In the genomic region with DNA sequence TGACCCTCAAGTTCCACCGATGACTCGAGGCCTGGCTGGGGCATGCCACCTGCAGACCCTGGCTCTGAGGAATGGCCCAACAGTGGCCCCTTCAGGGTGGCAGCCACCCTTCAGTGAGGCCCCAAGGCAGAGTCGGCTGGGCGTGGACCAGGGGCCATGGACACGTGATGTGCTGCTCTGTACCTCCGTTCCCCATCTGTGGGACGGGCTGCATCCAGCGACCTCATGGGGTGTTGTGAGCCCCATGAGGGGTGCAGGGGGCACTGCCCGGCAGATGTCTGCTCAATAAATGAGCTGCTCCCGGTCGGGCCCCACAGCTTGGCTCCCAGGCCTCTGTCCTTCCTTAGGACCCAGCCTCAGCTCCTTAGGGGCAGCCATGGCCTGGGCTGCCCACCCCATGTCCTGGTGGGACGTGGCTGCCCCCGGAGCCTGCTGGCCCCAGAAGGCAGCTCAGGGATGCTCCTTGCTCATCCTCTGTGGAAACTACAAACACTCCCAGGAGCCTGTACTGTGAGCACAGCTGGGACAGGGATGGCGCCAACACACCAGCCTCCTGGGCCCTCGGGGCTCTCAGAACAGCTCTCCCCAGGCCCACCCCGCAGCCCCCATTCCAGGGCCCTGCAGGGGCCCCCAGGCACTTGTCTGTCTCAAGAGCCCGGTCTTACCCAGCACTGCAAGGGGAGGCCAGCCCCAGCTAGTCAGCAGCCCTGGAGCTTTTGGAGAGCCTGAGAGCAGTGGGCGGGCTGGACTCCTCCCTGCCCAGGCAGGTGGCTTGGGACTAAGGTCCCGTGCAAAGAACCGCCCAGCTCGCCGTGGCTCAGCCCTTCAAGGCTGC, we compare ENCODE assay signal across 13 cellular contexts. TPM values are rescaled to one million over a fixed set of nuclear protein-coding genes. Genes with fewer than 3 reads are reported as not detected.
DNase-seq lines count a peak whose midpoint lies in the region; ATAC-seq and TF ChIP-seq lines count a peak whose summit lies in the region.
"Had no signal": no experiment of that assay in that cellular context is flagged by ENCODE, and none has a peak within 500 bp of the region (broad histone marks: within the 10 kb centered on the region; RNA-seq: fewer than 3 reads in every experiment).

No MANE protein-coding gene starts in this region.

- peaks cover 17% of the 10 kb centered on the region for H3K4me1 ChIP-seq in upper lobe of right lung

- H3K4me3 ChIP-seq in upper lobe of right lung: no peak overlapping the region
- H3K4me3 ChIP-seq: ascending aorta had no signal

- H3K27ac ChIP-seq in upper lobe of right lung: no peak overlapping the region
- H3K27ac ChIP-seq: ascending aorta had no signal

- H3K27ac Mint-ChIP-seq in activated naive CD8-positive, alpha-beta T cell treated with anti-CD3 and anti-CD28 coated beads, Interleukin-2, amount 10 ng/mL, durations not matched to agents 7 days and 5 days: no peak overlapping the region
- no peak overlapping the region for H3K27ac Mint-ChIP-seq in activated naive CD8-positive, alpha-beta T cell treated with anti-CD3 and anti-CD28 coated beads for 36 hours
- H3K27ac Mint-ChIP-seq in chondrocyte (ENCODE audit: unreplicated experiment): no peak overlapping the region

- H3K36me3 ChIP-seq in upper lobe of right lung: peaks cover 40% of the 10 kb centered on the region

- H3K4me1 Mint-ChIP-seq in activated naive CD8-positive, alpha-beta T cell treated with anti-CD3 and anti-CD28 coated beads, Interleukin-2, amount 10 ng/mL, durations not matched to agents 7 days and 5 days: no peaks in the 10 kb centered on the region
- H3K4me1 Mint-ChIP-seq in activated naive CD8-positive, alpha-beta T cell treated with anti-CD3 and anti-CD28 coated beads for 36 hours: no peaks in the 10 kb centered on the region
- no peaks in the 10 kb centered on the region for H3K4me1 Mint-ChIP-seq in chondrocyte (ENCODE audit: low read depth)
- H3K4me1 Mint-ChIP-seq: neural crest cell had no signal

- H3K9me3 Mint-ChIP-seq in activated naive CD8-positive, alpha-beta T cell treated with anti-CD3 and anti-CD28 coated beads, Interleukin-2, amount 10 ng/mL, durations not matched to agents 7 days and 5 days: no peaks in the 10 kb centered on the region
- no peaks in the 10 kb centered on the region for H3K9me3 Mint-ChIP-seq in activated naive CD8-positive, alpha-beta T cell treated with anti-CD3 and anti-CD28 coated beads for 36 hours
- H3K9me3 Mint-ChIP-seq in chondrocyte (ENCODE audit: low read depth): no peaks in the 10 kb centered on the region
- H3K9me3 Mint-ChIP-seq: activated T-cell treated with anti-CD3 and anti-CD28 coated beads, Interleukin-2, amount 50 U/mL, for 24 hours; neural crest cell had no signal

- H3K27me3 Mint-ChIP-seq in activated naive CD8-positive, alpha-beta T cell treated with anti-CD3 and anti-CD28 coated beads, Interleukin-2, amount 10 ng/mL, durations not matched to agents 7 days and 5 days: no peaks in the 10 kb centered on the region
- peaks cover 4% of the 10 kb centered on the region for H3K27me3 Mint-ChIP-seq in activated naive CD8-positive, alpha-beta T cell treated with anti-CD3 and anti-CD28 coated beads for 36 hours
- H3K27me3 Mint-ChIP-seq in chondrocyte (ENCODE audit: low read depth): no peaks in the 10 kb centered on the region

- no peaks in the 10 kb centered on the region for H3K9me3 ChIP-seq in upper lobe of right lung
- H3K9me3 ChIP-seq: ascending aorta had no signal

- POLR2A ChIA-PET in activated naive CD8-positive, alpha-beta T cell treated with anti-CD3 and anti-CD28 coated beads, Interleukin-2, amount 10 ng/mL, durations not matched to agents 7 days and 5 days (lab: Charles Lee): interaction anchor here (0.6 to 1.3 kb wide), 3 partner anchors 24 to 86 kb away, joined by 3 to 4 read pairs (median 3); partner anchors contain the start of gene PGP

- intact Hi-C loops in upper lobe of right lung (cut with DNase I): no loop called here

- no peak for DNase-seq in activated naive CD8-positive, alpha-beta T cell treated with anti-CD3 and anti-CD28 coated beads, Interleukin-2, amount 10 ng/mL, durations not matched to agents 7 days and 5 days
- no peak for DNase-seq in activated naive CD8-positive, alpha-beta T cell treated with anti-CD3 and anti-CD28 coated beads for 36 hours
- DNase-seq in upper lobe of right lung: no peak
- no peak for DNase-seq in chondrocyte (ENCODE audit: low spot score)
- DNase-seq in NK-92 treated with Interleukin-12 subunit alpha and Interleukin-12 subunit beta, amount 100 ng/mL, for 24 hours (lab: John Stamatoyannopoulos, UW): no peak
- DNase-seq: activated T-cell treated with anti-CD3 and anti-CD28 coated beads, Interleukin-2, amount 50 U/mL, for 24 hours; DMS79 treated with DMSO at 0.1 percent for 48 hours; foreskin melanocyte; NCI-H1436; NCI-H774 had no signal

- peaks cover 24% of the 10 kb centered on the region for H3K27me3 ChIP-seq in upper lobe of right lung

- TF ChIP-seq CTCF in upper lobe of right lung (IDR thresholded peaks at IDR 0.05): no peak
- no peak for TF ChIP-seq CTCF in chondrocyte (IDR thresholded peaks at IDR 0.05)

- peaks cover 2% of the 10 kb centered on the region for H3K36me3 Mint-ChIP-seq in activated naive CD8-positive, alpha-beta T cell treated with anti-CD3 and anti-CD28 coated beads, Interleukin-2, amount 10 ng/mL, durations not matched to agents 7 days and 5 days
- H3K36me3 Mint-ChIP-seq in activated naive CD8-positive, alpha-beta T cell treated with anti-CD3 and anti-CD28 coated beads for 36 hours: peaks cover 3% of the 10 kb centered on the region
- H3K36me3 Mint-ChIP-seq in chondrocyte (ENCODE audit: low read depth): peaks cover 8% of the 10 kb centered on the region

- H3K4me3 Mint-ChIP-seq in activated naive CD8-positive, alpha-beta T cell treated with anti-CD3 and anti-CD28 coated beads, Interleukin-2, amount 10 ng/mL, durations not matched to agents 7 days and 5 days: no peak overlapping the region
- H3K4me3 Mint-ChIP-seq in activated naive CD8-positive, alpha-beta T cell treated with anti-CD3 and anti-CD28 coated beads for 36 hours: no peak overlapping the region
- no peak overlapping the region for H3K4me3 Mint-ChIP-seq in chondrocyte (ENCODE audit: unreplicated experiment)
- H3K4me3 Mint-ChIP-seq: activated T-cell treated with anti-CD3 and anti-CD28 coated beads, Interleukin-2, amount 50 U/mL, for 24 hours had no signal

- peak; percentile 15 for ATAC-seq in activated naive CD8-positive, alpha-beta T cell treated with anti-CD3 and anti-CD28 coated beads, Interleukin-2, amount 10 ng/mL, durations not matched to agents 7 days and 5 days (ENCODE audit: low read depth)
- ATAC-seq in esophagus mucosa: peak; percentile 32
- ATAC-seq in upper lobe of right lung: peak; percentile 5

RNA-seq across cellular contexts. Expression of gene DNASE1L2, which starts 2.4 kb away (rescaled TPM):
- total RNA-seq in activated naive CD8-positive, alpha-beta T cell treated with anti-CD3 and anti-CD28 coated beads, Interleukin-2, amount 10 ng/mL, durations not matched to agents 7 days and 5 days: 1 to 10 TPM; 2.2 to 3.2 TPM
- total RNA-seq in activated naive CD8-positive, alpha-beta T cell treated with anti-CD3 and anti-CD28 coated beads for 36 hours: under 1 TPM; 0.87 to 0.92 TPM
- total RNA-seq in esophagus mucosa (0.12 TPM), upper lobe of right lung (0.78 TPM), chondrocyte (0.97 to 1.6 TPM (median 1.2 TPM) in 3 replicates)
- total RNA-seq: ascending aorta had no signal

RNA-seq across cellular contexts. Expression of gene ECI1, which starts 12.8 kb away (rescaled TPM):
- 10 to 100 TPM; 37.4 to 38.0 TPM for total RNA-seq in activated naive CD8-positive, alpha-beta T cell treated with anti-CD3 and anti-CD28 coated beads, Interleukin-2, amount 10 ng/mL, durations not matched to agents 7 days and 5 days
- 10 to 100 TPM; 27.5 to 30.0 TPM for total RNA-seq in activated naive CD8-positive, alpha-beta T cell treated with anti-CD3 and anti-CD28 coated beads for 36 hours
- total RNA-seq in esophagus mucosa (65.8 TPM), upper lobe of right lung (46.2 TPM), chondrocyte (25.5 to 45.4 TPM (median 44.5 TPM) in 3 replicates)

RNA-seq across cellular contexts. Expression of gene E4F1, which starts 15.2 kb away (rescaled TPM):
- total RNA-seq in activated naive CD8-positive, alpha-beta T cell treated with anti-CD3 and anti-CD28 coated beads, Interleukin-2, amount 10 ng/mL, durations not matched to agents 7 days and 5 days: 10 to 100 TPM; 34.1 to 34.8 TPM
- total RNA-seq in activated naive CD8-positive, alpha-beta T cell treated with anti-CD3 and anti-CD28 coated beads for 36 hours: 10 to 100 TPM; 23.0 to 24.1 TPM
- total RNA-seq in esophagus mucosa (10.7 TPM), upper lobe of right lung (22.6 TPM), chondrocyte (18.7 to 25.7 TPM (median 20.7 TPM) in 3 replicates)

RNA-seq across cellular contexts. Expression of gene PGP, which starts 24.0 kb away (rescaled TPM):
- total RNA-seq in activated naive CD8-positive, alpha-beta T cell treated with anti-CD3 and anti-CD28 coated beads, Interleukin-2, amount 10 ng/mL, durations not matched to agents 7 days and 5 days: 10 to 100 TPM; 22.6 to 23.2 TPM
- 10 to 100 TPM; 24.2 to 24.5 TPM for total RNA-seq in activated naive CD8-positive, alpha-beta T cell treated with anti-CD3 and anti-CD28 coated beads for 36 hours
- 6.6 TPM for total RNA-seq in esophagus mucosa
- 15.0 TPM for total RNA-seq in upper lobe of right lung
- total RNA-seq in chondrocyte: 15.6 to 21.1 TPM (median 16.0 TPM) in 3 replicates

RNA-seq across cellular contexts. Expression of gene BRICD5, which starts 27.9 kb away (rescaled TPM):
- 10 to 100 TPM; 17.3 to 18.4 TPM for total RNA-seq in activated naive CD8-positive, alpha-beta T cell treated with anti-CD3 and anti-CD28 coated beads, Interleukin-2, amount 10 ng/mL, durations not matched to agents 7 days and 5 days
- total RNA-seq in activated naive CD8-positive, alpha-beta T cell treated with anti-CD3 and anti-CD28 coated beads for 36 hours: 1 to 10 TPM; 2.3 to 6.4 TPM
- total RNA-seq in esophagus mucosa (0.36 TPM), upper lobe of right lung (7.5 TPM), chondrocyte (5.4 to 7.3 TPM (median 6.9 TPM) in 3 replicates)
